ENCODE assay signal across 1 cellular context in genomic region chr19:45886427-45887310, GRCh38.
TF ChIP-seq lines count a peak whose summit lies in the region.

No MANE protein-coding gene starts in this region.

TF ChIP-seq in HEK293, 187 proteins besides CTCF, POLR2A, EP300 and RAD21 (continued from another document and continues in another):
- TF ChIP-seq REST (tag by site-specific recombination; IDR thresholded peaks at IDR 0.05) (no peak), ZNF10 (tag by site-specific recombination; IDR thresholded peaks at IDR 0.05) (no peak), ZNF768 (tag by site-specific recombination; IDR thresholded peaks at IDR 0.05) (peak; percentile 100), ZNF549 (tag by site-specific recombination; IDR thresholded peaks at IDR 0.05) (no peak), ZNF114 (tag by site-specific recombination; IDR thresholded peaks at IDR 0.05) (no peak), ZNF302 (tag by site-specific recombination; IDR thresholded peaks at IDR 0.05; ENCODE audit: low read depth) (no peak), PRDM10 (tag by site-specific recombination; IDR thresholded peaks at IDR 0.05) (peak; percentile 98), ZNF24 (tag by site-specific recombination; IDR thresholded peaks at IDR 0.05) (no peak; the same call in 1 of the 2 replicates), ZNF560 (tag by site-specific recombination; IDR thresholded peaks at IDR 0.05; ENCODE audit: borderline replicate concordance) (no peak), ZNF350 (tag by site-specific recombination; IDR thresholded peaks at IDR 0.05) (no peak), FEZF1 (tag by site-specific recombination; IDR thresholded peaks at IDR 0.05) (no peak), ZNF37A (tag by site-specific recombination; IDR thresholded peaks at IDR 0.05) (no peak), ZNF19 (tag by site-specific recombination; IDR thresholded peaks at IDR 0.05; ENCODE audit: low read depth) (no peak), PATZ1 (tag by site-specific recombination; IDR thresholded peaks at IDR 0.05) (peak; percentile 99), EGR2 (tag by site-specific recombination; IDR thresholded peaks at IDR 0.05; ENCODE audit: low read depth) (0 out of 2 replicates have a peak, but pooled peaks have one; percentile 4), ZBTB48 (tag by site-specific recombination; IDR thresholded peaks at IDR 0.05) (peak; percentile 28; the same call in 1 of the 2 replicates), ZNF138 (tag by site-specific recombination; IDR thresholded peaks at IDR 0.05; ENCODE audit: borderline replicate concordance) (no peak), ZIC2 (tag by site-specific recombination; IDR thresholded peaks at IDR 0.05) (no peak), ZBTB10 (tag by site-specific recombination; IDR thresholded peaks at IDR 0.05) (peak; percentile 98), ZSCAN16 (tag by site-specific recombination; IDR thresholded peaks at IDR 0.05) (no peak), ZBTB11 (tag by site-specific recombination; conservative IDR thresholded peaks at IDR 0.05; ENCODE audit: low read depth) (peak; percentile 83), ZNF157 (tag by site-specific recombination; IDR thresholded peaks at IDR 0.05) (no peak), ZNF658 (tag by site-specific recombination; IDR thresholded peaks at IDR 0.05) (no peak), ZNF776 (tag by site-specific recombination; IDR thresholded peaks at IDR 0.05; ENCODE audit: borderline replicate concordance) (no peak), KLF16 (tag by site-specific recombination; IDR thresholded peaks at IDR 0.05) (peak; percentile 25; the same call in 1 of the 2 replicates), ZNF223 (tag by site-specific recombination; IDR thresholded peaks at IDR 0.05) (no peak), ZNF660 (tag by site-specific recombination; IDR thresholded peaks at IDR 0.05) (peak; percentile 61; the same call in 1 of the 2 replicates), ZNF280C (tag by site-specific recombination; IDR thresholded peaks at IDR 0.05) (no peak), ZBTB20 (tag by site-specific recombination; IDR thresholded peaks at IDR 0.05) (peak; percentile 31; the same call in 1 of the 2 replicates), ZNF416 (tag by site-specific recombination; IDR thresholded peaks at IDR 0.05) (no peak), ZBTB44 (tag by site-specific recombination; IDR thresholded peaks at IDR 0.05) (no peak), ZNF48 (tag by site-specific recombination; IDR thresholded peaks at IDR 0.05) (no peak), ZNF26 (tag by site-specific recombination; IDR thresholded peaks at IDR 0.05) (no peak), ZSCAN30 (tag by site-specific recombination; IDR thresholded peaks at IDR 0.05) (0 out of 2 replicates have a peak, but pooled peaks have one; percentile 11), SCRT2 (tag by site-specific recombination; IDR thresholded peaks at IDR 0.05) (no peak)
